3 cellular contexts compared by ENCODE assay signal in genomic region chr12:88127099-88127498, GRCh38.
A peak's percentile ranks its signal among the peaks of the same experiment; 100 is the strongest.
TF ChIP-seq lines count a peak whose summit lies in the region.

No MANE protein-coding gene starts in this region.

TF ChIP-seq in HEK293, 187 proteins besides CTCF, POLR2A, EP300 and RAD21:
- TF ChIP-seq SCRT2 (tag by site-specific recombination; IDR thresholded peaks at IDR 0.05) (no peak), ZNF747 (tag by site-specific recombination; IDR thresholded peaks at IDR 0.05) (no peak), RBAK (tag by site-specific recombination; IDR thresholded peaks at IDR 0.05) (no peak), ZNF121 (tag by site-specific recombination; IDR thresholded peaks at IDR 0.05) (peak; percentile 59; the same call in 1 of the 2 replicates), BCL6B (tag by site-specific recombination; IDR thresholded peaks at IDR 0.05) (no peak)
- TF ChIP-seq, protein P1, sequence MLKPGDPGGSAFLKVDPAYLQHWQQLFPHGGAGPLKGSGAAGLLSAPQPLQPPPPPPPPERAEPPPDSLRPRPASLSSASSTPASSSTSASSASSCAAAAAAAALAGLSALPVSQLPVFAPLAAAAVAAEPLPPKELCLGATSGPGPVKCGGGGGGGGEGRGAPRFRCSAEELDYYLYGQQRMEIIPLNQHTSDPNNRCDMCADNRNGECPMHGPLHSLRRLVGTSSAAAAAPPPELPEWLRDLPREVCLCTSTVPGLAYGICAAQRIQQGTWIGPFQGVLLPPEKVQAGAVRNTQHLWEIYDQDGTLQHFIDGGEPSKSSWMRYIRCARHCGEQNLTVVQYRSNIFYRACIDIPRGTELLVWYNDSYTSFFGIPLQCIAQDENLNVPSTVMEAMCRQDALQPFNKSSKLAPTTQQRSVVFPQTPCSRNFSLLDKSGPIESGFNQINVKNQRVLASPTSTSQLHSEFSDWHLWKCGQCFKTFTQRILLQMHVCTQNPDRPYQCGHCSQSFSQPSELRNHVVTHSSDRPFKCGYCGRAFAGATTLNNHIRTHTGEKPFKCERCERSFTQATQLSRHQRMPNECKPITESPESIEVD (tag by site-specific recombination; IDR thresholded peaks at IDR 0.05): no peak

TF ChIP-seq in WTC11, 78 proteins besides CTCF, POLR2A, EP300 and RAD21:
- TF ChIP-seq ZNF121 (CRISPR knock-in tag; IDR thresholded peaks at IDR 0.05) (peak; percentile 50; the same call in 1 of the 2 replicates), TEAD1 (CRISPR knock-in tag; IDR thresholded peaks at IDR 0.05) (no peak), FOXJ3 (CRISPR knock-in tag; IDR thresholded peaks at IDR 0.05; ENCODE audit: borderline replicate concordance) (no peak), NFATC4 (CRISPR knock-in tag; IDR thresholded peaks at IDR 0.05) (no peak)
- TF ChIP-seq, protein P2, sequence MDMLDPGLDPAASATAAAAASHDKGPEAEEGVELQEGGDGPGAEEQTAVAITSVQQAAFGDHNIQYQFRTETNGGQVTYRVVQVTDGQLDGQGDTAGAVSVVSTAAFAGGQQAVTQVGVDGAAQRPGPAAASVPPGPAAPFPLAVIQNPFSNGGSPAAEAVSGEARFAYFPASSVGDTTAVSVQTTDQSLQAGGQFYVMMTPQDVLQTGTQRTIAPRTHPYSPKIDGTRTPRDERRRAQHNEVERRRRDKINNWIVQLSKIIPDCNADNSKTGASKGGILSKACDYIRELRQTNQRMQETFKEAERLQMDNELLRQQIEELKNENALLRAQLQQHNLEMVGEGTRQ (CRISPR knock-in tag; IDR thresholded peaks at IDR 0.05): no peak

TF ChIP-seq in K562, 482 proteins besides CTCF, POLR2A, EP300 and RAD21:
- no peak for TF ChIP-seq MTA1 (IDR thresholded peaks at IDR 0.05; ENCODE audit: borderline replicate concordance)
- TF ChIP-seq ZNF121 (CRISPR knock-in tag; conservative IDR thresholded peaks at IDR 0.05): peak; percentile 83
